In genomic region chr11:9332655-9333054, GRCh38 we compare ENCODE assay signal across 1 cellular context.
TF ChIP-seq lines count a peak whose summit lies in the region.

No MANE protein-coding gene starts in this region.

TF ChIP-seq in HEK293, 187 proteins besides CTCF, POLR2A, EP300 and RAD21 (continued from another document):
- no peak for TF ChIP-seq ZSCAN18 (tag by site-specific recombination; IDR thresholded peaks at IDR 0.05)
- TF ChIP-seq PRDM1 (tag by site-specific recombination; IDR thresholded peaks at IDR 0.05) = 0 out of 2 replicates have a peak, but pooled peaks have one; percentile 23
- TF ChIP-seq ZSCAN4 (tag by site-specific recombination; IDR thresholded peaks at IDR 0.05) = peak; percentile 84
- no peak for TF ChIP-seq ZBTB21 (tag by site-specific recombination; IDR thresholded peaks at IDR 0.05)
- TF ChIP-seq ZNF513 (tag by site-specific recombination; IDR thresholded peaks at IDR 0.05) = no peak
